ENCODE assay signal across 13 cellular contexts in the genomic region with DNA sequence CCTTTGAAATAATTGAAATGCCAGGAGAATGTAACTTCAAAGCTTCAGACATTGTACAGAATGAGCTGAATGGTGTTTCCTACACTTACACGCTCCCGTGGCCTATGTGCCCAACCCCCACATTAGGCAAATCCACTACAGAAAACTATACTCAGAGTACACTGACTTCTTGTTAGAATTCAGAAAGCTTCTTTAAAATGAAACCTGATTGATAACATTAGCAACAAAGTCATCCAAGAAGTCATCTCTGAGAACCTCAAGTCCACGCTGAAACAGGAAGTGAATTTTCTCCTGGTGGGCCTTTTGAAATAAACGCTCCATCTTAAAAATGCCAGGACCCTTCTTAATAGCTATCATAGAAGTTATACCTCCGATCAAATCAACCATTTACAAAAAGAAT.
A peak's percentile ranks its signal among the peaks of the same experiment; 100 is the strongest.
DNase-seq lines count a peak whose midpoint lies in the region; ATAC-seq and TF ChIP-seq lines count a peak whose summit lies in the region.
"Had no signal": no experiment of that assay in that cellular context is flagged by ENCODE, and none has a peak within 500 bp of the region (broad histone marks: within the 10 kb centered on the region; RNA-seq: fewer than 3 reads in every experiment).

No MANE protein-coding gene starts in this region.

- no peaks in the 10 kb centered on the region for H3K9me3 Mint-ChIP-seq in activated CD4-positive, alpha-beta T cell treated with anti-CD3 and anti-CD28 coated beads for 36 hours (ENCODE audit: low read depth)
- no peaks in the 10 kb centered on the region for H3K9me3 Mint-ChIP-seq in activated CD4-positive, alpha-beta T cell treated with anti-CD3 and anti-CD28 coated beads, Interleukin-2, amount 10 ng/mL, durations not matched to agents 7 days and 5 days
- H3K9me3 Mint-ChIP-seq in osteocyte (ENCODE audit: unreplicated experiment): no peaks in the 10 kb centered on the region

- CTCF ChIA-PET in activated CD4-positive, alpha-beta T cell treated with anti-CD3 and anti-CD28 coated beads for 36 hours (lab: Charles Lee): interaction anchor here (1.0 to 1.6 kb wide), 2 partner anchors 17 to 80 kb away, joined by 3 to 4 read pairs; no protein-coding TSS in a partner anchor
- CTCF ChIA-PET in activated CD4-positive, alpha-beta T cell treated with anti-CD3 and anti-CD28 coated beads, Interleukin-2, amount 10 ng/mL, durations not matched to agents 7 days and 5 days (lab: Charles Lee): interaction anchor here (0.5 to 1.2 kb wide), 4 partner anchors 23 to 534 kb away, joined by 3 to 5 read pairs (median 3); no protein-coding TSS in a partner anchor
- CTCF ChIA-PET in PC-3 (lab: Charles Lee): no interaction called here

- POLR2A ChIA-PET in activated CD4-positive, alpha-beta T cell treated with anti-CD3 and anti-CD28 coated beads for 36 hours (lab: Charles Lee): interaction anchor here (1.1 to 1.3 kb wide), 2 partner anchors 36 to 39 kb away, joined by 4 to 6 read pairs; no protein-coding TSS in a partner anchor
- POLR2A ChIA-PET in activated CD4-positive, alpha-beta T cell treated with anti-CD3 and anti-CD28 coated beads, Interleukin-2, amount 10 ng/mL, durations not matched to agents 7 days and 5 days (lab: Charles Lee): no interaction called here
- POLR2A ChIA-PET in PC-3 (lab: Charles Lee; ENCODE audit: unreplicated experiment): no interaction called here

- H3K4me3 ChIP-seq in PC-3 (ENCODE audit: low read length) (no peak overlapping the region), dorsolateral prefrontal cortex (peak overlapping the region in 7 of 59 donors; percentile 0 to 28 (median 6))

- H3K27me3 Mint-ChIP-seq in activated CD4-positive, alpha-beta T cell treated with anti-CD3 and anti-CD28 coated beads for 36 hours: no peaks in the 10 kb centered on the region
- H3K27me3 Mint-ChIP-seq in activated CD4-positive, alpha-beta T cell treated with anti-CD3 and anti-CD28 coated beads, Interleukin-2, amount 10 ng/mL, durations not matched to agents 7 days and 5 days: no peaks in the 10 kb centered on the region
- H3K27me3 Mint-ChIP-seq in osteocyte (ENCODE audit: unreplicated experiment): no peaks in the 10 kb centered on the region
- H3K27me3 Mint-ChIP-seq: naive thymus-derived CD8-positive, alpha-beta T cell had no signal

- peak overlapping the region; percentile 74 for H3K27ac Mint-ChIP-seq in activated CD4-positive, alpha-beta T cell treated with anti-CD3 and anti-CD28 coated beads for 36 hours
- H3K27ac Mint-ChIP-seq in activated CD4-positive, alpha-beta T cell treated with anti-CD3 and anti-CD28 coated beads, Interleukin-2, amount 10 ng/mL, durations not matched to agents 7 days and 5 days: no peak overlapping the region
- H3K27ac Mint-ChIP-seq in osteocyte (ENCODE audit: unreplicated experiment): peak overlapping the region; percentile 83

- peak; percentile 29 for DNase-seq in activated CD4-positive, alpha-beta T cell treated with anti-CD3 and anti-CD28 coated beads for 36 hours
- DNase-seq in activated CD4-positive, alpha-beta T cell treated with anti-CD3 and anti-CD28 coated beads, Interleukin-2, amount 10 ng/mL, durations not matched to agents 7 days and 5 days: no peak
- DNase-seq in PC-3 (no peak), dorsolateral prefrontal cortex (peak in 1 of 10 donors; percentile 41), osteocyte (ENCODE audit: extremely low spot score, unreplicated experiment) (no peak), NCI-H226 (no peak), NCI-H524 (lab: John Stamatoyannopoulos, UW) (no peak), substantia nigra (lab: John Stamatoyannopoulos, UW) (no peak)
- DNase-seq: COR-L47; GF-D8; hippocampal formation; naive thymus-derived CD8-positive, alpha-beta T cell; NCI-H1105 treated with DMSO at 0.1 percent for 48 hours had no signal

- H3K9me2 ChIP-seq in PC-3 (replicated peaks; ENCODE audit: low read length): no peaks in the 10 kb centered on the region

- no peaks in the 10 kb centered on the region for H3K36me3 ChIP-seq in PC-3 (ENCODE audit: low read depth, low read length)

- intact Hi-C loops in activated CD4-positive, alpha-beta T cell treated with anti-CD3 and anti-CD28 coated beads for 36 hours (cut with DNase I, micrococcal nuclease): loop anchor here (2.0 kb wide), 1 partner anchor 39 kb away; no protein-coding TSS in a partner anchor
- intact Hi-C loops in PC-3 (cut with micrococcal nuclease) (loop anchor here (5.0 kb wide), 2 partner anchors 35 to 50 kb away; no protein-coding TSS in a partner anchor), dorsolateral prefrontal cortex (cut with DNase I) (no loop called here)

- H3K4me3 Mint-ChIP-seq in activated CD4-positive, alpha-beta T cell treated with anti-CD3 and anti-CD28 coated beads for 36 hours: peak overlapping the region; percentile 28
- H3K4me3 Mint-ChIP-seq in activated CD4-positive, alpha-beta T cell treated with anti-CD3 and anti-CD28 coated beads, Interleukin-2, amount 10 ng/mL, durations not matched to agents 7 days and 5 days: no peak overlapping the region
- peak overlapping the region; percentile 26 for H3K4me3 Mint-ChIP-seq in osteocyte (ENCODE audit: unreplicated experiment)

- H4K20me1 ChIP-seq in PC-3 (ENCODE audit: low read length): no peaks in the 10 kb centered on the region

- TF ChIP-seq CTCF in PC-3 (conservative IDR thresholded peaks at IDR 0.05; ENCODE audit: low read depth, low read length): no peak
- TF ChIP-seq CTCF in dorsolateral prefrontal cortex (IDR thresholded peaks at IDR 0.05 in 54 of 56, conservative IDR thresholded peaks at IDR 0.05 in 2 of 56; ENCODE audit: low read depth in 1 of 56, partially characterized antibody in 56 of 56): no peak
- TF ChIP-seq CTCF in osteocyte (IDR thresholded peaks at IDR 0.05): no peak

- peaks cover 45% of the 10 kb centered on the region for H3K4me1 ChIP-seq in PC-3 (ENCODE audit: insufficient read depth, low read length)

- H3K9me3 ChIP-seq in PC-3 (ENCODE audit: low read length): no peaks in the 10 kb centered on the region

- H3K79me2 ChIP-seq in PC-3 (ENCODE audit: low read length): peaks cover 85% of the 10 kb centered on the region

- peaks cover 4% of the 10 kb centered on the region for H3K36me3 Mint-ChIP-seq in activated CD4-positive, alpha-beta T cell treated with anti-CD3 and anti-CD28 coated beads for 36 hours (ENCODE audit: low read depth)
- H3K36me3 Mint-ChIP-seq in activated CD4-positive, alpha-beta T cell treated with anti-CD3 and anti-CD28 coated beads, Interleukin-2, amount 10 ng/mL, durations not matched to agents 7 days and 5 days (ENCODE audit: low read depth): no peaks in the 10 kb centered on the region
- H3K36me3 Mint-ChIP-seq in osteocyte (ENCODE audit: unreplicated experiment): no peaks in the 10 kb centered on the region

- peak overlapping the region; percentile 85 for H3K27ac ChIP-seq in PC-3 (ENCODE audit: low read length)
- peak overlapping the region in 53 of 59 donors; percentile 3 to 87 (median 72) for H3K27ac ChIP-seq in dorsolateral prefrontal cortex
- no peak overlapping the region for H3K27ac ChIP-seq in substantia nigra (ENCODE audit: low read depth, low read length, poor library complexity, severe bottlenecking)

- H3K4me2 ChIP-seq in PC-3 (ENCODE audit: low read length): peak overlapping the region; percentile 70

- no peaks in the 10 kb centered on the region for H3F3A ChIP-seq in PC-3 (ENCODE audit: low read length, unreplicated experiment)

- ATAC-seq in activated CD4-positive, alpha-beta T cell treated with anti-CD3 and anti-CD28 coated beads for 36 hours: peak; percentile 30
- ATAC-seq in PC-3: no peak

- no peak overlapping the region for H3K9ac ChIP-seq in PC-3 (ENCODE audit: low read length)

- peaks cover 67% of the 10 kb centered on the region for H3K4me1 Mint-ChIP-seq in activated CD4-positive, alpha-beta T cell treated with anti-CD3 and anti-CD28 coated beads for 36 hours
- peaks cover 30% of the 10 kb centered on the region for H3K4me1 Mint-ChIP-seq in activated CD4-positive, alpha-beta T cell treated with anti-CD3 and anti-CD28 coated beads, Interleukin-2, amount 10 ng/mL, durations not matched to agents 7 days and 5 days
- peaks cover 72% of the 10 kb centered on the region for H3K4me1 Mint-ChIP-seq in osteocyte (ENCODE audit: unreplicated experiment)

- H2AFZ ChIP-seq in PC-3 (ENCODE audit: low read length): no peak overlapping the region

- BruUV-seq in PC-3 (replicated peaks; lab: Mats Ljungman, UMichigan): no TSS peak

- H3K27me3 ChIP-seq in PC-3 (ENCODE audit: low read length) (no peaks in the 10 kb centered on the region), dorsolateral prefrontal cortex (no peaks in the 10 kb centered on the region)

Comparison
In these comparisons a context has a peak if more than half of its experiments do, and no peak if none do; other contexts are left out.
1. intact Hi-C loops: an anchor here in activated CD4-positive, alpha-beta T cell treated with anti-CD3 and anti-CD28 coated beads for 36 hours (2.0 kb wide) and PC-3 (5.0 kb wide); none called in dorsolateral prefrontal cortex.